Comparison of ENCODE assay signal across 8 cellular contexts in the genomic region with DNA sequence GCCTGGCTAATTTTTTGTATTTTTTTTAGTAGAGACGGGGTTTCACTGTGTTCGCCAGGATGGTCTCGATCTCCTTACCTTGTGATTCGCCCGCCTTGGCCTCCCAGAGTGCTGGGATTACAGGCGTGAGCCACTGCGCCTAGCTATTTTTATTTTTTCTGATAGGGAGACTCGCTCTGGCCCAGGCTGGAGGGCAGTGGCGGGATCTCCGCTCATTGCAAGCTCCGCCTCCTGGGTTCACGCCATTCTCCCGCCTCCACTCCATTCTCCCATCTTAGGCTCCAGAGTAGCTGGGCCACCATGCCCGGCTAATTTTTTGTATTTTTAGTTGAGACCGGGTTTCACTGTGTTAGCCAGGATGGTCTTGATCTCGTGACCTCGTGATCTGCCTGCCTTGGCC. TPM values are rescaled to one million over a fixed set of nuclear protein-coding genes. Genes with fewer than 3 reads are reported as not detected.
A peak's percentile ranks its signal among the peaks of the same experiment; 100 is the strongest.
DNase-seq lines count a peak whose midpoint lies in the region; ATAC-seq and TF ChIP-seq lines count a peak whose summit lies in the region.
"Not testable (repeated sequence)": the region's sequence is repeated elsewhere in the genome, so short reads cannot be mapped to it uniquely, and the experiment has no call there.

No MANE protein-coding gene starts in this region.

- peaks cover 11 to 24% of the 10 kb centered on the region in 2 donors for H3K36me3 Mint-ChIP-seq in CD14-positive monocyte
- not testable (repeated sequence) for H3K36me3 Mint-ChIP-seq in activated CD4-positive, alpha-beta T cell treated with anti-CD3 and anti-CD28 coated beads for 36 hours (ENCODE audit: low read depth); activated T-cell treated with anti-CD3 and anti-CD28 coated beads, Interleukin-2, amount 50 U/mL, for 72 hours (ENCODE audit: insufficient read depth in 2 of 2); activated naive CD8-positive, alpha-beta T cell treated with anti-CD3 and anti-CD28 coated beads, Interleukin-2, amount 50 U/mL, for 24 hours (ENCODE audit: low read depth); endothelial cell (ENCODE audit: low read depth, unreplicated experiment); natural killer cell

- ATAC-seq in activated CD4-positive, alpha-beta T cell treated with anti-CD3 and anti-CD28 coated beads for 36 hours; activated T-cell treated with anti-CD3 and anti-CD28 coated beads, Interleukin-2, amount 50 U/mL, for 72 hours (replicated peaks in 1 of 2); activated naive CD8-positive, alpha-beta T cell treated with anti-CD3 and anti-CD28 coated beads, Interleukin-2, amount 50 U/mL, for 24 hours; natural killer cell; gastrocnemius medialis: not testable (repeated sequence)

- intact Hi-C loops in CD14-positive monocyte (cut with micrococcal nuclease); activated CD4-positive, alpha-beta T cell treated with anti-CD3 and anti-CD28 coated beads for 36 hours (cut with DNase I, micrococcal nuclease); natural killer cell (cut with micrococcal nuclease); gastrocnemius medialis (cut with DNase I; ENCODE audit: low total_unique reads): not testable (repeated sequence)

- not testable (repeated sequence) for H3K4me3 Mint-ChIP-seq in CD14-positive monocyte; endothelial cell (ENCODE audit: unreplicated experiment)
- H3K4me3 Mint-ChIP-seq in activated CD4-positive, alpha-beta T cell treated with anti-CD3 and anti-CD28 coated beads for 36 hours = peak overlapping the region; percentile 53
- peak overlapping the region; percentile 44 to 58 for H3K4me3 Mint-ChIP-seq in activated T-cell treated with anti-CD3 and anti-CD28 coated beads, Interleukin-2, amount 50 U/mL, for 72 hours
- peak overlapping the region; percentile 24 for H3K4me3 Mint-ChIP-seq in activated naive CD8-positive, alpha-beta T cell treated with anti-CD3 and anti-CD28 coated beads, Interleukin-2, amount 50 U/mL, for 24 hours
- H3K4me3 Mint-ChIP-seq in natural killer cell = peak overlapping the region; percentile 59

- H3K9ac ChIP-seq in Karpas-422 (ENCODE audit: low read length) = not testable (repeated sequence)

- not testable (repeated sequence) for H3K9me3 Mint-ChIP-seq in CD14-positive monocyte; activated CD4-positive, alpha-beta T cell treated with anti-CD3 and anti-CD28 coated beads for 36 hours (ENCODE audit: low read depth); activated T-cell treated with anti-CD3 and anti-CD28 coated beads, Interleukin-2, amount 50 U/mL, for 72 hours; activated naive CD8-positive, alpha-beta T cell treated with anti-CD3 and anti-CD28 coated beads, Interleukin-2, amount 50 U/mL, for 24 hours; endothelial cell (ENCODE audit: unreplicated experiment); natural killer cell

- TF ChIP-seq POLR2A in gastrocnemius medialis (IDR thresholded peaks at IDR 0.05) = not testable (repeated sequence)

- not testable (repeated sequence) for H2AFZ ChIP-seq in Karpas-422 (ENCODE audit: low read length)

- DNase-seq in CD14-positive monocyte (ENCODE audit: low spot score); activated CD4-positive, alpha-beta T cell treated with anti-CD3 and anti-CD28 coated beads for 36 hours; activated T-cell treated with anti-CD3 and anti-CD28 coated beads, Interleukin-2, amount 50 U/mL, for 72 hours; activated naive CD8-positive, alpha-beta T cell treated with anti-CD3 and anti-CD28 coated beads, Interleukin-2, amount 50 U/mL, for 24 hours; endothelial cell (ENCODE audit: low spot score); natural killer cell; gastrocnemius medialis: not testable (repeated sequence)
- DNase-seq in Karpas-422 = peak; percentile 23

- H3K36me3 ChIP-seq in Karpas-422 (ENCODE audit: insufficient read depth, low read length); gastrocnemius medialis: not testable (repeated sequence)

- not testable (repeated sequence) for H3K9me2 ChIP-seq in Karpas-422 (replicated peaks; ENCODE audit: insufficient read depth, low read length)

- not testable (repeated sequence) for H3K4me2 ChIP-seq in Karpas-422 (ENCODE audit: low read depth, low read length, poor library complexity, severe bottlenecking)

- H3K27ac ChIP-seq in Karpas-422 (ENCODE audit: low read length) = not testable (repeated sequence)
- peak overlapping the region in 3 of 4 donors; percentile 88 to 91 (median 90) for H3K27ac ChIP-seq in gastrocnemius medialis

- H3K4me1 Mint-ChIP-seq in CD14-positive monocyte; activated naive CD8-positive, alpha-beta T cell treated with anti-CD3 and anti-CD28 coated beads, Interleukin-2, amount 50 U/mL, for 24 hours; endothelial cell (ENCODE audit: unreplicated experiment); natural killer cell: not testable (repeated sequence)
- peaks cover 15% of the 10 kb centered on the region for H3K4me1 Mint-ChIP-seq in activated CD4-positive, alpha-beta T cell treated with anti-CD3 and anti-CD28 coated beads for 36 hours
- H3K4me1 Mint-ChIP-seq in activated T-cell treated with anti-CD3 and anti-CD28 coated beads, Interleukin-2, amount 50 U/mL, for 72 hours (ENCODE audit: low read depth) = peaks cover 17% of the 10 kb centered on the region

- H3K79me2 ChIP-seq in Karpas-422 (ENCODE audit: low read length) = not testable (repeated sequence)

- H4K20me1 ChIP-seq in Karpas-422 (ENCODE audit: insufficient read depth, low read depth, low read length) = not testable (repeated sequence)

- in situ Hi-C loops in gastrocnemius medialis (cut with MboI; ENCODE audit: low sequenced_read_pairs in 4 of 4) = not testable (repeated sequence)

- not testable (repeated sequence) for H3K4me3 ChIP-seq in Karpas-422 (ENCODE audit: low read length); gastrocnemius medialis

- CTCF ChIA-PET in activated CD4-positive, alpha-beta T cell treated with anti-CD3 and anti-CD28 coated beads for 36 hours (lab: Charles Lee) = not testable (repeated sequence)

- peak overlapping the region in 5 of 7 donors; percentile 21 to 69 (median 37) for H3K27ac Mint-ChIP-seq in CD14-positive monocyte
- H3K27ac Mint-ChIP-seq in activated CD4-positive, alpha-beta T cell treated with anti-CD3 and anti-CD28 coated beads for 36 hours; activated T-cell treated with anti-CD3 and anti-CD28 coated beads, Interleukin-2, amount 50 U/mL, for 72 hours; activated naive CD8-positive, alpha-beta T cell treated with anti-CD3 and anti-CD28 coated beads, Interleukin-2, amount 50 U/mL, for 24 hours: not testable (repeated sequence)
- peak overlapping the region; percentile 13 for H3K27ac Mint-ChIP-seq in endothelial cell (ENCODE audit: unreplicated experiment)
- H3K27ac Mint-ChIP-seq in natural killer cell = peak overlapping the region in 1 of 2 donors; percentile 68

- POLR2A ChIA-PET in activated CD4-positive, alpha-beta T cell treated with anti-CD3 and anti-CD28 coated beads for 36 hours (lab: Charles Lee) = not testable (repeated sequence)

- H3K9me3 ChIP-seq in Karpas-422 (ENCODE audit: low read length); gastrocnemius medialis: not testable (repeated sequence)

- not testable (repeated sequence) for TF ChIP-seq CTCF in CD14-positive monocyte (IDR thresholded peaks at IDR 0.05); endothelial cell (IDR thresholded peaks at IDR 0.05; ENCODE audit: unreplicated experiment); natural killer cell (IDR thresholded peaks at IDR 0.05); gastrocnemius medialis (IDR thresholded peaks at IDR 0.05 in 4 of 5, conservative IDR thresholded peaks at IDR 0.05 in 1 of 5)

- H3K27me3 ChIP-seq in Karpas-422 (ENCODE audit: low read length); gastrocnemius medialis: not testable (repeated sequence)

- H3K4me1 ChIP-seq in Karpas-422 (ENCODE audit: low read length) = not testable (repeated sequence)
- peaks cover 17 to 21% of the 10 kb centered on the region in 2 donors for H3K4me1 ChIP-seq in gastrocnemius medialis

- H3K27me3 Mint-ChIP-seq in CD14-positive monocyte (ENCODE audit: low read depth in 3 of 3); activated CD4-positive, alpha-beta T cell treated with anti-CD3 and anti-CD28 coated beads for 36 hours; activated T-cell treated with anti-CD3 and anti-CD28 coated beads, Interleukin-2, amount 50 U/mL, for 72 hours (ENCODE audit: low read depth); activated naive CD8-positive, alpha-beta T cell treated with anti-CD3 and anti-CD28 coated beads, Interleukin-2, amount 50 U/mL, for 24 hours; endothelial cell (ENCODE audit: unreplicated experiment); natural killer cell (ENCODE audit: low read depth in 2 of 2): not testable (repeated sequence)

RNA-seq across cellular contexts. Expression of a gene that starts 1.9 kb away (rescaled TPM):
- 10 to 100 TPM in 1 of 2 donors, 1 to 10 TPM in 1; 4.4 to 13.3 TPM for polyA plus RNA-seq in CD14-positive monocyte
- 26.2 and 39.6 TPM in 2 replicates for total RNA-seq in Karpas-422 (2014; rRNA removed; shearing (Covaris generic); ENCODE audit: low replicate concordance)
- total RNA-seq in activated CD4-positive, alpha-beta T cell treated with anti-CD3 and anti-CD28 coated beads for 36 hours = 10 to 100 TPM; 44.3 to 50.5 TPM
- 10 to 100 TPM; 40.3 to 72.5 TPM for total RNA-seq in activated T-cell treated with anti-CD3 and anti-CD28 coated beads, Interleukin-2, amount 50 U/mL, for 72 hours
- total RNA-seq in endothelial cell (ENCODE audit: unreplicated experiment) (109 TPM), natural killer cell (100 to 1,000 TPM; 191 to 242 (median 216) TPM), gastrocnemius medialis (10 to 100 TPM in 3 of 4 donors, 1 to 10 TPM in 1; 9.0 to 14.6 (median 11.6) TPM)

RNA-seq across cellular contexts. Expression of a gene that starts 33.5 kb away (rescaled TPM):
- polyA plus RNA-seq in CD14-positive monocyte = 10 to 100 TPM; 12.2 to 17.7 TPM
- 24.9 and 32.9 TPM in 2 replicates for total RNA-seq in Karpas-422 (2014; rRNA removed; shearing (Covaris generic); ENCODE audit: low replicate concordance)
- total RNA-seq in activated CD4-positive, alpha-beta T cell treated with anti-CD3 and anti-CD28 coated beads for 36 hours = 10 to 100 TPM; 24.2 to 27.6 TPM
- 10 to 100 TPM; 42.0 to 43.1 TPM for total RNA-seq in activated T-cell treated with anti-CD3 and anti-CD28 coated beads, Interleukin-2, amount 50 U/mL, for 72 hours
- 140 TPM for total RNA-seq in endothelial cell (ENCODE audit: unreplicated experiment)
- 10 to 100 TPM; 57.6 to 79.9 (median 61.8) TPM for total RNA-seq in natural killer cell
- 10 to 100 TPM; 13.5 to 21.8 (median 15.2) TPM for total RNA-seq in gastrocnemius medialis

RNA-seq across cellular contexts. Expression of a gene that starts 52.2 kb away (rescaled TPM):
- polyA plus RNA-seq in CD14-positive monocyte = 100 to 1,000 TPM; 175 to 235 TPM
- total RNA-seq in Karpas-422 (2014; rRNA removed; shearing (Covaris generic); ENCODE audit: low replicate concordance) = 44.3 and 80.3 TPM in 2 replicates
- total RNA-seq in activated CD4-positive, alpha-beta T cell treated with anti-CD3 and anti-CD28 coated beads for 36 hours = 10 to 100 TPM; 53.1 to 56.2 TPM
- 10 to 100 TPM; 54.0 to 54.5 TPM for total RNA-seq in activated T-cell treated with anti-CD3 and anti-CD28 coated beads, Interleukin-2, amount 50 U/mL, for 72 hours
- total RNA-seq in endothelial cell (ENCODE audit: unreplicated experiment) (85.4 TPM), natural killer cell (100 to 1,000 TPM in 2 of 3 donors, 10 to 100 TPM in 1; 97.7 to 117 (median 112) TPM), gastrocnemius medialis (10 to 100 TPM; 20.1 to 33.1 (median 32.5) TPM)
